Comparison of ENCODE assay signal across 8 cellular contexts in genomic region chr7:106176414-106177294, GRCh38.
DNase-seq lines count a peak whose midpoint lies in the region; ATAC-seq and TF ChIP-seq lines count a peak whose summit lies in the region.

No MANE protein-coding gene starts in this region.

- WGBS in right lobe of liver (ENCODE audit: insufficient coverage, low coverage, low lambda C conversion rate, missing lambda C conversion rate): 22% methylated on average over 4 of the region's 11 CpGs

- H3K27me3 ChIP-seq in colonic mucosa (no peaks in the 10 kb centered on the region), right lobe of liver (no peaks in the 10 kb centered on the region)

- intact Hi-C loops in colonic mucosa (cut with DNase I): loop anchor here (1.0 to 5.0 kb wide), 2 partner anchors 191 to 286 kb away; no protein-coding TSS in a partner anchor
- intact Hi-C loops in right lobe of liver (cut with DNase I): loop anchor here (5.0 to 10.0 kb wide), 2 partner anchors 288 to 291 kb away; no protein-coding TSS in a partner anchor

- peak; percentile 40 for TF ChIP-seq POLR2A in right lobe of liver (IDR thresholded peaks at IDR 0.05)

- no peaks in the 10 kb centered on the region for H3K36me3 ChIP-seq in colonic mucosa
- no peaks in the 10 kb centered on the region for H3K36me3 ChIP-seq in right lobe of liver

- no peak overlapping the region for H3K27ac ChIP-seq in colonic mucosa
- peak overlapping the region; percentile 78 to 94 (median 90) for H3K27ac ChIP-seq in right lobe of liver

- no peak overlapping the region for H3K9ac ChIP-seq in colonic mucosa (ENCODE audit: low read depth in 2 of 2, low read length in 2 of 2)

- TF ChIP-seq CTCF in colonic mucosa (IDR thresholded peaks at IDR 0.05) (peak; percentile 91), right lobe of liver (IDR thresholded peaks at IDR 0.05) (peak; percentile 93 to 96 (median 95))

- peak; percentile 67 for ATAC-seq in HG02763 (IDR thresholded peaks at IDR 0.05; ENCODE audit: unreplicated experiment)
- ATAC-seq in right lobe of liver: peak; percentile 69 to 79 (median 73)
- no peak for ATAC-seq in HG03457 (IDR thresholded peaks at IDR 0.05; ENCODE audit: unreplicated experiment)

- DNase-seq in GM04503 (ENCODE audit: low read depth) (peak; percentile 10), NCI-H2196 treated with DMSO at 0.1 percent for 48 hours (lab: John Stamatoyannopoulos, UW; ENCODE audit: unreplicated experiment) (peak; percentile 20), colonic mucosa (peak; percentile 83), right lobe of liver (peak; percentile 85 to 91 (median 89))
- peak; percentile 63 to 70 for DNase-seq in activated CD4-positive, alpha-beta T cell treated with anti-CD3 and anti-CD28 coated beads for 4 hours
- DNase-seq in stimulated activated CD4-positive, alpha-beta T cell treated with anti-CD3 and anti-CD28 coated beads, Interleukin-4, amount 100 ng/mL, for 48 hours (ENCODE audit: low read depth in 2 of 2): peak; percentile 47 to 65

- H3K9me3 ChIP-seq in colonic mucosa (no peaks in the 10 kb centered on the region), right lobe of liver (no peaks in the 10 kb centered on the region)

- H3K4me1 ChIP-seq in colonic mucosa (no peaks in the 10 kb centered on the region), right lobe of liver (peaks cover 0 to 68% (median 21%) of the 10 kb centered on the region in 4 donors)

- H3K4me3 ChIP-seq in colonic mucosa (no peak overlapping the region), right lobe of liver (peak overlapping the region in 1 of 3 donors; percentile 7)

Comparison
In these comparisons a context has a peak if more than half of its experiments do, and no peak if none do; other contexts are left out.
1. DNase-seq: peak in every context shown above with its lines; median percentile 89 in right lobe of liver; 83 in colonic mucosa; 66 in activated CD4-positive, alpha-beta T cell treated with anti-CD3 and anti-CD28 coated beads for 4 hours; 56 in stimulated activated CD4-positive, alpha-beta T cell treated with anti-CD3 and anti-CD28 coated beads, Interleukin-4, amount 100 ng/mL, for 48 hours; 20 in NCI-H2196 treated with DMSO at 0.1 percent for 48 hours; 10 in GM04503.